ENCODE assay signal across 8 cellular contexts in genomic region chr2:241950878-241951331, GRCh38.
DNase-seq lines count a peak whose midpoint lies in the region; ATAC-seq, FAIRE-seq and TF ChIP-seq lines count a peak whose summit lies in the region.
"Had no signal": no experiment of that assay in that cellular context is flagged by ENCODE, and none has a peak within 500 bp of the region (broad histone marks: within the 10 kb centered on the region; RNA-seq: fewer than 3 reads in every experiment).

No MANE protein-coding gene starts in this region.

- peaks cover 10% of the 10 kb centered on the region for H3K27me3 Mint-ChIP-seq in brain

- H3K9me3 Mint-ChIP-seq in brain: peaks cover 0 to 7% (median 0%) of the 10 kb centered on the region in 5 experiments

- peaks cover 18% of the 10 kb centered on the region for H3K4me1 Mint-ChIP-seq in brain

- peak overlapping the region in 1 of 5 experiments; percentile 37 for H3K27ac Mint-ChIP-seq in brain

- TF ChIP-seq CTCF in GM12865 (IDR thresholded peaks at IDR 0.05; ENCODE audit: insufficient read depth, low read depth, low read length, missing control alignments): peak; percentile 92
- peak; percentile 91 to 93 for TF ChIP-seq CTCF in brain (conservative IDR thresholded peaks at IDR 0.05)

- no peak overlapping the region for H3K4me3 ChIP-seq in GM12865 (ENCODE audit: low read depth, low read length)

- no peak for ATAC-seq in HG03439 (IDR thresholded peaks at IDR 0.05; ENCODE audit: unreplicated experiment)

- peak overlapping the region in 1 of 5 experiments; percentile 38 for H3K4me3 Mint-ChIP-seq in brain

- H3K36me3 Mint-ChIP-seq in brain: no peaks in the 10 kb centered on the region

- FAIRE-seq in TTC549 (lab: Jason Lieb, UNC): peak; percentile 56
- FAIRE-seq: islet of Langerhans had no signal

- DNase-seq in GM12865 (ENCODE audit: low read depth): peak; percentile 64
- peak; percentile 31 for DNase-seq in NCI-H1092 treated with DMSO at 0.1 percent for 48 hours (lab: John Stamatoyannopoulos, UW)
- DNase-seq in iPS-NIHi7 (ENCODE audit: extremely low spot score): peak; percentile 97
- DNase-seq in stimulated activated CD4-positive, alpha-beta T cell treated with anti-CD3 and anti-CD28 coated beads, Interleukin-12 subunit alpha, Interleukin-12 subunit beta, amount 100 ng/mL, for 48 hours (ENCODE audit: low read depth in 2 of 3, low spot score in 1 of 3): peak; percentile 36 to 56 (median 54)

Comparison
In these comparisons a context has a peak if more than half of its experiments do, and no peak if none do; other contexts are left out.
1. DNase-seq: peak in every context shown above with its lines; median percentile 97 in iPS-NIHi7; 64 in GM12865; 54 in stimulated activated CD4-positive, alpha-beta T cell treated with anti-CD3 and anti-CD28 coated beads, Interleukin-12 subunit alpha, Interleukin-12 subunit beta, amount 100 ng/mL, for 48 hours; 31 in NCI-H1092 treated with DMSO at 0.1 percent for 48 hours.